ENCODE assay signal across 1 cellular context in the genomic region with DNA sequence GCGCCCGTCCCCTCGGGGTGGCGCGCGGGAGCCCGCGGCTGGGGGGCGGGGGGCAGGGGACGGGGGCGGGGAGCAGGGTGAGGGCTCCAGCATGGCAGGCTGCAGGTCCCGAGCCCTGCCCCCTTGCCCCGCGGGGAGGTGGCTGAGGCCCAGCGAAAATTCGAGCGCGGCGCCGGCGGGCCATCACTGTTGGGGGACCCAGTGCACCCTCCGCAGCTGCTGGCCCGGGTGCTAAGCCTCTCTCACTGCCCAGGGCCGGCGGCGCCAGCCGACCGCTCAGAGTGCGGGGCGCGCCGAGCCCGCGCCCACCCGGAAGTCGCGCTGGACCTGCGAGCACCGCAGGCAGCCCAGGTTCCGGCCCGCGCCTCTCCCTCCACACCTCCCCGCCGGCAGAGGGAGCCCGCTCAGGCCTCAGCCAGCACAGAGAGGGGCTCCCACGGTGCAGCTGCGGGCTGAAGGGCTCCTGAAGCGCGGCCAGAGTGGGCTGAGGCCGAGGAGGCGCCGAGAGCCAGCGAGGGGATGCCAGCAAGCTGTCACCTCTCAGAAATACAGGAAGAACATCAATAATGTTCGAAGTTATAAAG.
A peak's percentile ranks its signal among the peaks of the same experiment; 100 is the strongest.
TF ChIP-seq lines count a peak whose summit lies in the region.

No MANE protein-coding gene starts in this region.

TF ChIP-seq in GM12878, 131 proteins besides CTCF, POLR2A, EP300 and RAD21 (continued from another document):
- TF ChIP-seq, protein P1, sequence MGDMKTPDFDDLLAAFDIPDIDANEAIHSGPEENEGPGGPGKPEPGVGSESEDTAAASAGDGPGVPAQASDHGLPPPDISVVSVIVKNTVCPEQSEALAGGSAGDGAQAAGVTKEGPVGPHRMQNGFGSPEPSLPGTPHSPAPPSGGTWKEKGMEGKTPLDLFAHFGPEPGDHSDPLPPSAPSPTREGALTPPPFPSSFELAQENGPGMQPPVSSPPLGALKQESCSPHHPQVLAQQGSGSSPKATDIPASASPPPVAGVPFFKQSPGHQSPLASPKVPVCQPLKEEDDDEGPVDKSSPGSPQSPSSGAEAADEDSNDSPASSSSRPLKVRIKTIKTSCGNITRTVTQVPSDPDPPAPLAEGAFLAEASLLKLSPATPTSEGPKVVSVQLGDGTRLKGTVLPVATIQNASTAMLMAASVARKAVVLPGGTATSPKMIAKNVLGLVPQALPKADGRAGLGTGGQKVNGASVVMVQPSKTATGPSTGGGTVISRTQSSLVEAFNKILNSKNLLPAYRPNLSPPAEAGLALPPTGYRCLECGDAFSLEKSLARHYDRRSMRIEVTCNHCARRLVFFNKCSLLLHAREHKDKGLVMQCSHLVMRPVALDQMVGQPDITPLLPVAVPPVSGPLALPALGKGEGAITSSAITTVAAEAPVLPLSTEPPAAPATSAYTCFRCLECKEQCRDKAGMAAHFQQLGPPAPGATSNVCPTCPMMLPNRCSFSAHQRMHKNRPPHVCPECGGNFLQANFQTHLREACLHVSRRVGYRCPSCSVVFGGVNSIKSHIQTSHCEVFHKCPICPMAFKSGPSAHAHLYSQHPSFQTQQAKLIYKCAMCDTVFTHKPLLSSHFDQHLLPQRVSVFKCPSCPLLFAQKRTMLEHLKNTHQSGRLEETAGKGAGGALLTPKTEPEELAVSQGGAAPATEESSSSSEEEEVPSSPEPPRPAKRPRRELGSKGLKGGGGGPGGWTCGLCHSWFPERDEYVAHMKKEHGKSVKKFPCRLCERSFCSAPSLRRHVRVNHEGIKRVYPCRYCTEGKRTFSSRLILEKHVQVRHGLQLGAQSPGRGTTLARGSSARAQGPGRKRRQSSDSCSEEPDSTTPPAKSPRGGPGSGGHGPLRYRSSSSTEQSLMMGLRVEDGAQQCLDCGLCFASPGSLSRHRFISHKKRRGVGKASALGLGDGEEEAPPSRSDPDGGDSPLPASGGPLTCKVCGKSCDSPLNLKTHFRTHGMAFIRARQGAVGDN (IDR thresholded peaks at IDR 0.05) = peak; percentile 29; the same call in 1 of the 2 replicates
- peak in 1 of 2 experiments; percentile 47; a peak in 1 of 3 replicates for TF ChIP-seq EGR1 (IDR thresholded peaks at IDR 0.05; ENCODE audit: borderline replicate concordance in 1 of 2, low read depth in 2 of 2, low read length in 2 of 2)
- TF ChIP-seq SMC3 (IDR thresholded peaks at IDR 0.05; ENCODE audit: borderline replicate concordance, low read length) = peak; percentile 16; the same call in 1 of the 2 replicates
- TF ChIP-seq SMARCA5 (IDR thresholded peaks at IDR 0.05) = peak; percentile 88; the same call in 1 of the 2 replicates
